Comparison of ENCODE assay signal across 2 cellular contexts in genomic region chr10:70912556-70912955, GRCh38.
TF ChIP-seq lines count a peak whose summit lies in the region.

No MANE protein-coding gene starts in this region.

TF ChIP-seq in SK-N-SH, 30 proteins besides CTCF, POLR2A, EP300 and RAD21 (continued from another document):
- TF ChIP-seq, protein P1, sequence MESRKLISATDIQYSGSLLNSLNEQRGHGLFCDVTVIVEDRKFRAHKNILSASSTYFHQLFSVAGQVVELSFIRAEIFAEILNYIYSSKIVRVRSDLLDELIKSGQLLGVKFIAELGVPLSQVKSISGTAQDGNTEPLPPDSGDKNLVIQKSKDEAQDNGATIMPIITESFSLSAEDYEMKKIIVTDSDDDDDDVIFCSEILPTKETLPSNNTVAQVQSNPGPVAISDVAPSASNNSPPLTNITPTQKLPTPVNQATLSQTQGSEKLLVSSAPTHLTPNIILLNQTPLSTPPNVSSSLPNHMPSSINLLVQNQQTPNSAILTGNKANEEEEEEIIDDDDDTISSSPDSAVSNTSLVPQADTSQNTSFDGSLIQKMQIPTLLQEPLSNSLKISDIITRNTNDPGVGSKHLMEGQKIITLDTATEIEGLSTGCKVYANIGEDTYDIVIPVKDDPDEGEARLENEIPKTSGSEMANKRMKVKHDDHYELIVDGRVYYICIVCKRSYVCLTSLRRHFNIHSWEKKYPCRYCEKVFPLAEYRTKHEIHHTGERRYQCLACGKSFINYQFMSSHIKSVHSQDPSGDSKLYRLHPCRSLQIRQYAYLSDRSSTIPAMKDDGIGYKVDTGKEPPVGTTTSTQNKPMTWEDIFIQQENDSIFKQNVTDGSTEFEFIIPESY (IDR thresholded peaks at IDR 0.05; ENCODE audit: borderline replicate concordance, low read depth): no peak
- TF ChIP-seq MEF2A (IDR thresholded peaks at IDR 0.05; ENCODE audit: borderline replicate concordance, low read depth): no peak
- no peak for TF ChIP-seq RCOR1 (IDR thresholded peaks at IDR 0.05; ENCODE audit: low read length)

TF ChIP-seq in SK-N-SH treated with all-trans-retinoic acid at 6 μM for 48 hours, 23 proteins besides CTCF, POLR2A, EP300 and RAD21 (continued from another document):
- TF ChIP-seq, protein P2, sequence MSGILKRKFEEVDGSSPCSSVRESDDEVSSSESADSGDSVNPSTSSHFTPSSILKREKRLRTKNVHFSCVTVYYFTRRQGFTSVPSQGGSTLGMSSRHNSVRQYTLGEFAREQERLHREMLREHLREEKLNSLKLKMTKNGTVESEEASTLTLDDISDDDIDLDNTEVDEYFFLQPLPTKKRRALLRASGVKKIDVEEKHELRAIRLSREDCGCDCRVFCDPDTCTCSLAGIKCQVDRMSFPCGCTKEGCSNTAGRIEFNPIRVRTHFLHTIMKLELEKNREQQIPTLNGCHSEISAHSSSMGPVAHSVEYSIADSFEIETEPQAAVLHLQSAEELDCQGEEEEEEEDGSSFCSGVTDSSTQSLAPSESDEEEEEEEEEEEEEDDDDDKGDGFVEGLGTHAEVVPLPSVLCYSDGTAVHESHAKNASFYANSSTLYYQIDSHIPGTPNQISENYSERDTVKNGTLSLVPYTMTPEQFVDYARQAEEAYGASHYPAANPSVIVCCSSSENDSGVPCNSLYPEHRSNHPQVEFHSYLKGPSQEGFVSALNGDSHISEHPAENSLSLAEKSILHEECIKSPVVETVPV (CRISPR knock-in tag; IDR thresholded peaks at IDR 0.05): no peak
